22 cellular contexts compared by ENCODE assay signal in the genomic region with DNA sequence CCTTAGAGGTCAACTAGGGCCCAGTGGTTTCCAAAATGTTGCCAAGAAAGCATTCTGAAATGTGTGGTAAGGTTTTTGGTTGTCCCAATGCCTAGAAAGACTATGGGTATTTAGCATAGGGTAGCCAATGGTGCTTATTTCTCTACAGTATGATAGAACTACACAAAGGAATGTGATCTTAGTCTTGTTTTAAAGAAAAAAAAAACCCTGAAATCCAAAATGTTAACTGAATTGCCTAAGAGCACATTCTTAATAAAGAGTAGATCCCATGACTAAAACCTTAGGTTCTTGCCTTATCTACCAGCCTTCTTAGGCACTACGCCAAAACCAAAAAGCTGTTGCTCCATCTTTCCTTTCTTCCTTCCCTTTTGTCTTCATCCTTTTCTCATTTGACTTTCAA.
DNase-seq lines count a peak whose midpoint lies in the region; ATAC-seq, FAIRE-seq and TF ChIP-seq lines count a peak whose summit lies in the region.
"Had no signal": no experiment of that assay in that cellular context is flagged by ENCODE, and none has a peak within 500 bp of the region (broad histone marks: within the 10 kb centered on the region; RNA-seq: fewer than 3 reads in every experiment).

No MANE protein-coding gene starts in this region.

- H3K4me3 Mint-ChIP-seq in astrocyte (ENCODE audit: unreplicated experiment) (no peak overlapping the region), H9 (no peak overlapping the region)
- no peak overlapping the region for H3K4me3 Mint-ChIP-seq in stimulated activated memory B cell treated with anti-CD40 and anti-IgM and Interleukin-4, amounts not matched to agents 10 μg/mL and 1 μg/mL and 100 μg/mL, for 72 hours
- H3K4me3 Mint-ChIP-seq: activated T-cell treated with anti-CD3 and anti-CD28 coated beads, Interleukin-2, amount 50 U/mL, for 24 hours; CD4-positive, CD25-positive, alpha-beta regulatory T cell had no signal

- in situ Hi-C loops in GM23248 (cut with MboI): no loop called here

- H3K9me3 Mint-ChIP-seq in astrocyte (ENCODE audit: unreplicated experiment) (no peaks in the 10 kb centered on the region), H9 (peaks cover 37 to 57% of the 10 kb centered on the region in 2 experiments)
- no peaks in the 10 kb centered on the region for H3K9me3 Mint-ChIP-seq in stimulated activated memory B cell treated with anti-CD40 and anti-IgM and Interleukin-4, amounts not matched to agents 10 μg/mL and 1 μg/mL and 100 μg/mL, for 72 hours
- H3K9me3 Mint-ChIP-seq: activated T-cell treated with anti-CD3 and anti-CD28 coated beads, Interleukin-2, amount 50 U/mL, for 24 hours had no signal

- H3K4ac ChIP-seq in H9 (ENCODE audit: low read depth, low read length): no peak overlapping the region

- no peaks in the 10 kb centered on the region for H3K79me1 ChIP-seq in H9 (ENCODE audit: insufficient read depth, low read depth, low read length, poor library complexity, severe bottlenecking)

- no peaks in the 10 kb centered on the region for H3K9me3 ChIP-seq in GM23248 (ENCODE audit: low read depth)
- H3K9me3 ChIP-seq in astrocyte (ENCODE audit: insufficient read depth, low read depth, low read length): no peaks in the 10 kb centered on the region
- H3K9me3 ChIP-seq in left ventricle myocardium inferior (replicated peaks): no peaks in the 10 kb centered on the region
- H3K9me3 ChIP-seq in H9 (ENCODE audit: control insufficient read depth, low read depth, low read length): no peaks in the 10 kb centered on the region
- H3K9me3 ChIP-seq: lower lobe of right lung, pancreas had no signal

- H2BK15ac ChIP-seq in H9 (ENCODE audit: low read depth, low read length): no peak overlapping the region

- no peak overlapping the region for H4K8ac ChIP-seq in H9 (replicated peaks; ENCODE audit: insufficient read length, low read depth, low read length)

- H3K4me3 ChIP-seq in GM23248 (no peak overlapping the region), NB4 (ENCODE audit: low read depth, low read length) (no peak overlapping the region), astrocyte (ENCODE audit: insufficient read depth, low read depth, low read length) (no peak overlapping the region), left ventricle myocardium inferior (no peak overlapping the region)
- H3K4me3 ChIP-seq: lower lobe of right lung, pancreas had no signal

- H3K27me3 Mint-ChIP-seq in astrocyte (ENCODE audit: low read depth, unreplicated experiment) (no peaks in the 10 kb centered on the region), H9 (ENCODE audit: low read depth) (no peaks in the 10 kb centered on the region)
- H3K27me3 Mint-ChIP-seq in stimulated activated memory B cell treated with anti-CD40 and anti-IgM and Interleukin-4, amounts not matched to agents 10 μg/mL and 1 μg/mL and 100 μg/mL, for 72 hours: no peaks in the 10 kb centered on the region
- H3K27me3 Mint-ChIP-seq: activated T-cell treated with anti-CD3 and anti-CD28 coated beads, Interleukin-2, amount 50 U/mL, for 24 hours; CD4-positive, CD25-positive, alpha-beta regulatory T cell had no signal

- no peaks in the 10 kb centered on the region for H3K23me2 ChIP-seq in H9 (ENCODE audit: insufficient read length, low read depth, low read length, poor library complexity, severe bottlenecking)

- intact Hi-C loops in left ventricle myocardium inferior (cut with micrococcal nuclease): no loop called here

- H3K23ac ChIP-seq in H9 (ENCODE audit: insufficient read length, low read depth, low read length): no peak overlapping the region

- no peaks in the 10 kb centered on the region for H3K9me2 ChIP-seq in GM23248 (ENCODE audit: insufficient read depth)

- no peak overlapping the region for H3T11ph ChIP-seq in H9 (ENCODE audit: low read length)

- no peak for TF ChIP-seq POLR2A in NB4 (IDR thresholded peaks at IDR 0.05; ENCODE audit: extremely low read depth, insufficient read length)

- H3K14ac ChIP-seq in H9 (ENCODE audit: insufficient read depth, low read length): no peak overlapping the region

- no peak overlapping the region for H3K56ac ChIP-seq in H9 (ENCODE audit: insufficient read length, low read depth, low read length)

- FAIRE-seq in astrocyte (lab: Jason Lieb, UNC): no peak
- FAIRE-seq: GM18507, HepG2, pancreas had no signal

- H3K79me2 ChIP-seq in GM23248 (ENCODE audit: insufficient read depth) (no peaks in the 10 kb centered on the region), astrocyte (ENCODE audit: insufficient read depth, low read length) (no peaks in the 10 kb centered on the region), H9 (ENCODE audit: insufficient read depth, low read length) (no peaks in the 10 kb centered on the region)

- H2BK5ac ChIP-seq in H9 (ENCODE audit: insufficient read length, low read length): no peak overlapping the region

- H3K27ac ChIP-seq in GM23248: no peak overlapping the region
- H3K27ac ChIP-seq in astrocyte (ENCODE audit: low read depth, low read length): no peak overlapping the region
- H3K27ac ChIP-seq in left ventricle myocardium inferior (replicated peaks): no peak overlapping the region
- H3K27ac ChIP-seq in H9 (ENCODE audit: insufficient read length, low read depth, low read length): no peak overlapping the region
- H3K27ac ChIP-seq: epithelial cell of prostate, lower lobe of right lung, pancreas had no signal

- no peak overlapping the region for H2BK120ac ChIP-seq in H9 (ENCODE audit: low read depth, low read length, poor library complexity, severe bottlenecking)

- H3K4me1 Mint-ChIP-seq in astrocyte (ENCODE audit: low read depth, unreplicated experiment) (no peaks in the 10 kb centered on the region), H9 (peaks cover 6 to 7% of the 10 kb centered on the region in 2 experiments)
- peaks cover 63% of the 10 kb centered on the region for H3K4me1 Mint-ChIP-seq in stimulated activated memory B cell treated with anti-CD40 and anti-IgM and Interleukin-4, amounts not matched to agents 10 μg/mL and 1 μg/mL and 100 μg/mL, for 72 hours
- H3K4me1 Mint-ChIP-seq: CD4-positive, CD25-positive, alpha-beta regulatory T cell had no signal

- WGBS in GM23248 (ENCODE audit: low coverage in 1 of 2, low lambda C conversion rate in 2 of 2, missing lambda C conversion rate in 2 of 2), 2 experiments: 33 to 46% methylated on average over 1 of the region's 1 CpG
- no CpG with 5 or more reads among the region's 1 CpG for WGBS in H9 (ENCODE audit: extremely low coverage, insufficient read length, low lambda C conversion rate)

- DNase-seq in GM23248 (peak; percentile 1), NB4 (ENCODE audit: low read depth) (peak; percentile 22), astrocyte (ENCODE audit: low read depth) (peak; percentile 86), left ventricle myocardium inferior (no peak), H9 (no peak), dedifferentiated amniotic fluid mesenchymal stem cell (ENCODE audit: extremely low spot score) (no peak)
- DNase-seq: activated CD4-positive, alpha-beta T cell treated with anti-CD3 and anti-CD28 coated beads, Interleukin-2, amount 50 U/mL, for 4 hours; activated naive CD4-positive, alpha-beta T cell treated with anti-CD3 and anti-CD28 coated beads, Interleukin-2, amount 50 U/mL, for 16 hours; activated T-cell treated with anti-CD3 and anti-CD28 coated beads, Interleukin-2, amount 50 U/mL, for 24 hours; CD4-positive, CD25-positive, alpha-beta regulatory T cell; dermis blood vessel endothelial cell; lower lobe of right lung; MM.1S; NCI-H2081 treated with DMSO at 0.1 percent for 48 hours; NCI-H524; pancreas; PC-3; stimulated activated CD4-positive, alpha-beta T cell treated with anti-CD3 and anti-CD28 coated beads, Interleukin-4, amount 100 ng/mL, for 4 hours had no signal

- no peaks in the 10 kb centered on the region for H3K36me3 Mint-ChIP-seq in astrocyte (ENCODE audit: low read depth, unreplicated experiment)
- H3K36me3 Mint-ChIP-seq in stimulated activated memory B cell treated with anti-CD40 and anti-IgM and Interleukin-4, amounts not matched to agents 10 μg/mL and 1 μg/mL and 100 μg/mL, for 72 hours: peaks cover 18% of the 10 kb centered on the region
- no peaks in the 10 kb centered on the region; a peak in 1 of 7 replicates for H3K36me3 Mint-ChIP-seq in H9 (ENCODE audit: insufficient read depth in 1 of 3, low read depth in 3 of 3)
- H3K36me3 Mint-ChIP-seq: CD4-positive, CD25-positive, alpha-beta regulatory T cell had no signal

- TF ChIP-seq CTCF in NB4 (IDR thresholded peaks at IDR 0.05; ENCODE audit: low read depth, low read length): no peak
- no peak for TF ChIP-seq CTCF in astrocyte (IDR thresholded peaks at IDR 0.05; ENCODE audit: insufficient read depth, low read depth, low read length)
- TF ChIP-seq CTCF in left ventricle myocardium inferior (IDR thresholded peaks at IDR 0.05; ENCODE audit: borderline replicate concordance): no peak
- no peak for TF ChIP-seq CTCF in H9 (conservative IDR thresholded peaks at IDR 0.05)

- H2BK12ac ChIP-seq in H9 (ENCODE audit: insufficient read length, low read depth, low read length): no peak overlapping the region

- H3K4me1 ChIP-seq in GM23248 (ENCODE audit: insufficient read depth) (no peaks in the 10 kb centered on the region), astrocyte (ENCODE audit: insufficient read depth, low read length) (no peaks in the 10 kb centered on the region), left ventricle myocardium inferior (no peaks in the 10 kb centered on the region), H9 (ENCODE audit: insufficient read depth, low read length) (no peaks in the 10 kb centered on the region; the same call in 1 of the 2 replicates)
- H3K4me1 ChIP-seq: lower lobe of right lung, pancreas had no signal

- H3K4me2 ChIP-seq in GM23248 (ENCODE audit: unreplicated experiment) (no peak overlapping the region), astrocyte (ENCODE audit: low read length) (no peak overlapping the region), H9 (ENCODE audit: insufficient read depth, insufficient read length, low read length) (no peak overlapping the region)

- H2AFZ ChIP-seq in GM23248: no peak overlapping the region
- no peak overlapping the region for H2AFZ ChIP-seq in astrocyte (ENCODE audit: low read depth, low read length)
- no peak overlapping the region for H2AFZ ChIP-seq in H9 (ENCODE audit: low read length)

- no peak overlapping the region for H4K5ac ChIP-seq in H9 (ENCODE audit: insufficient read length, low read depth, low read length)

- no peak overlapping the region for H3K27ac Mint-ChIP-seq in astrocyte (ENCODE audit: unreplicated experiment)
- H3K27ac Mint-ChIP-seq in stimulated activated memory B cell treated with anti-CD40 and anti-IgM and Interleukin-4, amounts not matched to agents 10 μg/mL and 1 μg/mL and 100 μg/mL, for 72 hours: peak overlapping the region; percentile 100
- H3K27ac Mint-ChIP-seq in H9: no peak overlapping the region
- H3K27ac Mint-ChIP-seq: activated T-cell treated with anti-CD3 and anti-CD28 coated beads, Interleukin-2, amount 50 U/mL, for 24 hours; CD4-positive, CD25-positive, alpha-beta regulatory T cell had no signal

- no peak overlapping the region for H4K91ac ChIP-seq in H9 (ENCODE audit: insufficient read length, low read depth, low read length)

- H4K20me1 ChIP-seq in GM23248 (ENCODE audit: insufficient read depth): no peaks in the 10 kb centered on the region
- no peaks in the 10 kb centered on the region for H4K20me1 ChIP-seq in astrocyte (ENCODE audit: insufficient read depth, low read length)
- H4K20me1 ChIP-seq in H9 (ENCODE audit: control insufficient read depth, insufficient read depth, insufficient read length): no peaks in the 10 kb centered on the region

- H3K18ac ChIP-seq in H9 (ENCODE audit: insufficient read length, low read depth, low read length): no peak overlapping the region

- ATAC-seq in stimulated activated memory B cell treated with anti-CD40 and anti-IgM and Interleukin-4, amounts not matched to agents 10 μg/mL and 1 μg/mL and 100 μg/mL, for 72 hours: no peak
- ATAC-seq: HepG2, lower lobe of right lung, pancreas, PC-3 had no signal

- no peaks in the 10 kb centered on the region for H3F3A ChIP-seq in GM23248 (ENCODE audit: insufficient read depth)

- H3K27me3 ChIP-seq in GM23248 (replicated peaks; ENCODE audit: insufficient read depth): no peaks in the 10 kb centered on the region
- H3K27me3 ChIP-seq in astrocyte (ENCODE audit: insufficient read depth, low read length): no peaks in the 10 kb centered on the region
- H3K27me3 ChIP-seq in left ventricle myocardium inferior (ENCODE audit: low read depth): no peaks in the 10 kb centered on the region
- H3K27me3 ChIP-seq in H9 (ENCODE audit: insufficient read depth, low read length): no peaks in the 10 kb centered on the region
- H3K27me3 ChIP-seq: pancreas had no signal

- no peak overlapping the region for H2AK5ac ChIP-seq in H9 (ENCODE audit: insufficient read length, low read length)

- H3K36me3 ChIP-seq in GM23248 (ENCODE audit: low read depth) (no peaks in the 10 kb centered on the region), astrocyte (ENCODE audit: insufficient read depth, low read length) (no peaks in the 10 kb centered on the region), left ventricle myocardium inferior (no peaks in the 10 kb centered on the region)
- H3K36me3 ChIP-seq: lower lobe of right lung, pancreas had no signal

- H3K9ac ChIP-seq in GM23248 (no peak overlapping the region), astrocyte (ENCODE audit: low read length) (no peak overlapping the region), H9 (ENCODE audit: extremely low read depth, insufficient read length, low read length) (no peak overlapping the region)

- H2BK20ac ChIP-seq in H9 (ENCODE audit: low read depth, low read length, poor library complexity, severe bottlenecking): no peak overlapping the region

Comparison
In these comparisons a context has a peak if more than half of its experiments do, and no peak if none do; other contexts are left out.
1. DNase-seq: peak in GM23248 (single experiment), NB4 (single experiment) and astrocyte (single experiment); none in left ventricle myocardium inferior (single experiment), H9 (single experiment) and dedifferentiated amniotic fluid mesenchymal stem cell (single experiment).